1 cellular context compared by ENCODE assay signal in the genomic region with DNA sequence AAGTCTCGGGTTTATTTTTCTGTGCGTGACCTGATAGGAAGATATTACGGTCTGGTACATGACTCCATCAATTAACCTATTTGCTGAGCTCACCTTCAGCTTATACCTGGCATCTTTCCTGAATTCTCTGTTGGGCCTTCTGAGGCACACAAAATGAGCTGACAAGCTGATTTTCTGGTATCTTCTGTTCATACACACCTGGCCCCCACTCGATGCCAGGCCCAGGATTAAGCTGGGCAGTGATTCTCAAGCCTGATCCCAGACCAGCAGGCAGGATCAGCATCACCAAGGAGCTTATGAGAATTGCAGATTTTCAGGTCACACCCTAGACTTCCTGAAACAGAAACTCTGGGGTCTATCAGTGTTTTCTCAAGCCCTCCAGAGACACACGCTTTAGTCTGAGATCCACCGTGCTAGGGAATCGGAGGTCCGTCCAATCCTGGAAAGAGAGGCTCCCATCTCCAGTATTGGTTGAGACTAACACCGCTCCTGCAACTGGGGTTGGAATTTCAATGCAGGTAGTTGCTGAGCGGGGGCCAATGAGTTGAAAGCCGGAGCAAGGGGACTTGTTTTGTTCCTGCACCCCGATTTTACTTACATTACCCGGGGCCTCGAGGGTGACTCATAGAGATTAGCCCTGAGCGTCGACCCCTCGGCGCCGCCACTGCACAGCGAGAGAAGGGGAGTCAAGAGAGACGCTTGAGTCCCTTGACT.
A peak's percentile ranks its signal among the peaks of the same experiment; 100 is the strongest.
TF ChIP-seq lines count a peak whose summit lies in the region.

No MANE protein-coding gene starts in this region.

TF ChIP-seq in K562, 482 proteins besides CTCF, POLR2A, EP300 and RAD21 (continued from another document and continues in another):
- TF ChIP-seq, protein P1, sequence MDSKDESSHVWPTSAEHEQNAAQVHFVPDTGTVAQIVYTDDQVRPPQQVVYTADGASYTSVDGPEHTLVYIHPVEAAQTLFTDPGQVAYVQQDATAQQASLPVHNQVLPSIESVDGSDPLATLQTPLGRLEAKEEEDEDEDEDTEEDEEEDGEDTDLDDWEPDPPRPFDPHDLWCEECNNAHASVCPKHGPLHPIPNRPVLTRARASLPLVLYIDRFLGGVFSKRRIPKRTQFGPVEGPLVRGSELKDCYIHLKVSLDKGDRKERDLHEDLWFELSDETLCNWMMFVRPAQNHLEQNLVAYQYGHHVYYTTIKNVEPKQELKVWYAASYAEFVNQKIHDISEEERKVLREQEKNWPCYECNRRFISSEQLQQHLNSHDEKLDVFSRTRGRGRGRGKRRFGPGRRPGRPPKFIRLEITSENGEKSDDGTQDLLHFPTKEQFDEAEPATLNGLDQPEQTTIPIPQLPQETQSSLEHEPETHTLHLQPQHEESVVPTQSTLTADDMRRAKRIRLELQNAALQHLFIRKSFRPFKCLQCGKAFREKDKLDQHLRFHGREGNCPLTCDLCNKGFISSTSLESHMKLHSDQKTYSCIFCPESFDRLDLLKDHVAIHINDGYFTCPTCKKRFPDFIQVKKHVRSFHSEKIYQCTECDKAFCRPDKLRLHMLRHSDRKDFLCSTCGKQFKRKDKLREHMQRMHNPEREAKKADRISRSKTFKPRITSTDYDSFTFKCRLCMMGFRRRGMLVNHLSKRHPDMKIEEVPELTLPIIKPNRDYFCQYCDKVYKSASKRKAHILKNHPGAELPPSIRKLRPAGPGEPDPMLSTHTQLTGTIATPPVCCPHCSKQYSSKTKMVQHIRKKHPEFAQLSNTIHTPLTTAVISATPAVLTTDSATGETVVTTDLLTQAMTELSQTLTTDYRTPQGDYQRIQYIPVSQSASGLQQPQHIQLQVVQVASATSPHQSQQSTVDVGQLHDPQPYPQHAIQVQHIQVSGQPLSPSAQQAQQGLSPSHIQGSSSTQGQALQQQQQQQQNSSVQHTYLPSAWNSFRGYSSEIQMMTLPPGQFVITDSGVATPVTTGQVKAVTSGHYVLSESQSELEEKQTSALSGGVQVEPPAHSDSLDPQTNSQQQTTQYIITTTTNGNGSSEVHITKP (IDR thresholded peaks at IDR 0.05; ENCODE audit: partially characterized antibody): peak; percentile 97
- no peak for TF ChIP-seq MIER1 (IDR thresholded peaks at IDR 0.05; ENCODE audit: low read depth)
- TF ChIP-seq MYNN (IDR thresholded peaks at IDR 0.05): no peak
- TF ChIP-seq MYNN (CRISPR knock-in tag; IDR thresholded peaks at IDR 0.05): no peak
- TF ChIP-seq EP400 (IDR thresholded peaks at IDR 0.05): no peak
- peak; percentile 80; the same call in 1 of the 2 replicates for TF ChIP-seq ZNF830 (CRISPR knock-in tag; IDR thresholded peaks at IDR 0.05)
- TF ChIP-seq, protein P2, sequence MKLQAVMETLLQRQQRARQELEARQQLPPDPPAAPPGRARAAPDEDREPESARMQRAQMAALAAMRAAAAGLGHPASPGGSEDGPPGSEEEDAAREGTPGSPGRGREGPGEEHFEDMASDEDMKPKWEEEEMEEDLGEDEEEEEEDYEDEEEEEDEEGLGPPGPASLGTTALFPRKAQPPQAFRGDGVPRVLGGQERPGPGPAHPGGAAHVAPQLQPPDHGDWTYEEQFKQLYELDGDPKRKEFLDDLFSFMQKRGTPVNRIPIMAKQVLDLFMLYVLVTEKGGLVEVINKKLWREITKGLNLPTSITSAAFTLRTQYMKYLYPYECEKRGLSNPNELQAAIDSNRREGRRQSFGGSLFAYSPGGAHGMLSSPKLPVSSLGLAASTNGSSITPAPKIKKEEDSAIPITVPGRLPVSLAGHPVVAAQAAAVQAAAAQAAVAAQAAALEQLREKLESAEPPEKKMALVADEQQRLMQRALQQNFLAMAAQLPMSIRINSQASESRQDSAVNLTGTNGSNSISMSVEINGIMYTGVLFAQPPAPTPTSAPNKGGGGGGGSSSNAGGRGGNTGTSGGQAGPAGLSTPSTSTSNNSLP (IDR thresholded peaks at IDR 0.05; ENCODE audit: borderline replicate concordance, low read depth, low read length): no peak
- TF ChIP-seq, protein P3, sequence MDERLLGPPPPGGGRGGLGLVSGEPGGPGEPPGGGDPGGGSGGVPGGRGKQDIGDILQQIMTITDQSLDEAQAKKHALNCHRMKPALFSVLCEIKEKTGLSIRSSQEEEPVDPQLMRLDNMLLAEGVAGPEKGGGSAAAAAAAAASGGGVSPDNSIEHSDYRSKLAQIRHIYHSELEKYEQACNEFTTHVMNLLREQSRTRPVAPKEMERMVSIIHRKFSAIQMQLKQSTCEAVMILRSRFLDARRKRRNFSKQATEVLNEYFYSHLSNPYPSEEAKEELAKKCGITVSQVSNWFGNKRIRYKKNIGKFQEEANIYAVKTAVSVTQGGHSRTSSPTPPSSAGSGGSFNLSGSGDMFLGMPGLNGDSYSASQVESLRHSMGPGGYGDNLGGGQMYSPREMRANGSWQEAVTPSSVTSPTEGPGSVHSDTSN (CRISPR knock-in tag; IDR thresholded peaks at IDR 0.05; ENCODE audit: low read depth): no peak
- TF ChIP-seq, protein P3 (tag; conservative IDR thresholded peaks at IDR 0.05; ENCODE audit: low read depth): no peak
- TF ChIP-seq, protein P4, sequence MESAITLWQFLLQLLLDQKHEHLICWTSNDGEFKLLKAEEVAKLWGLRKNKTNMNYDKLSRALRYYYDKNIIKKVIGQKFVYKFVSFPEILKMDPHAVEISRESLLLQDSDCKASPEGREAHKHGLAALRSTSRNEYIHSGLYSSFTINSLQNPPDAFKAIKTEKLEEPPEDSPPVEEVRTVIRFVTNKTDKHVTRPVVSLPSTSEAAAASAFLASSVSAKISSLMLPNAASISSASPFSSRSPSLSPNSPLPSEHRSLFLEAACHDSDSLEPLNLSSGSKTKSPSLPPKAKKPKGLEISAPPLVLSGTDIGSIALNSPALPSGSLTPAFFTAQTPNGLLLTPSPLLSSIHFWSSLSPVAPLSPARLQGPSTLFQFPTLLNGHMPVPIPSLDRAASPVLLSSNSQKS (CRISPR knock-in tag; IDR thresholded peaks at IDR 0.05): no peak
- no peak for TF ChIP-seq KAT7 (CRISPR knock-in tag; IDR thresholded peaks at IDR 0.05; ENCODE audit: borderline replicate concordance)
- TF ChIP-seq, protein P5, sequence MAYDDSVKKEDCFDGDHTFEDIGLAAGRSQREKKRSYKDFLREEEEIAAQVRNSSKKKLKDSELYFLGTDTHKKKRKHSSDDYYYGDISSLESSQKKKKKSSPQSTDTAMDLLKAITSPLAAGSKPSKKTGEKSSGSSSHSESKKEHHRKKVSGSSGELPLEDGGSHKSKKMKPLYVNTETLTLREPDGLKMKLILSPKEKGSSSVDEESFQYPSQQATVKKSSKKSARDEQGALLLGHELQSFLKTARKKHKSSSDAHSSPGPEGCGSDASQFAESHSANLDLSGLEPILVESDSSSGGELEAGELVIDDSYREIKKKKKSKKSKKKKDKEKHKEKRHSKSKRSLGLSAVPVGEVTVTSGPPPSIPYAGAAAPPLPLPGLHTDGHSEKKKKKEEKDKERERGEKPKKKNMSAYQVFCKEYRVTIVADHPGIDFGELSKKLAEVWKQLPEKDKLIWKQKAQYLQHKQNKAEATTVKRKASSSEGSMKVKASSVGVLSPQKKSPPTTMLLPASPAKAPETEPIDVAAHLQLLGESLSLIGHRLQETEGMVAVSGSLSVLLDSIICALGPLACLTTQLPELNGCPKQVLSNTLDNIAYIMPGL (CRISPR knock-in tag; IDR thresholded peaks at IDR 0.05): no peak
- TF ChIP-seq SP2 (IDR thresholded peaks at IDR 0.05; ENCODE audit: extremely low read depth, low read depth, low read length, poor library complexity, severe bottlenecking): no peak
- TF ChIP-seq, protein P6, sequence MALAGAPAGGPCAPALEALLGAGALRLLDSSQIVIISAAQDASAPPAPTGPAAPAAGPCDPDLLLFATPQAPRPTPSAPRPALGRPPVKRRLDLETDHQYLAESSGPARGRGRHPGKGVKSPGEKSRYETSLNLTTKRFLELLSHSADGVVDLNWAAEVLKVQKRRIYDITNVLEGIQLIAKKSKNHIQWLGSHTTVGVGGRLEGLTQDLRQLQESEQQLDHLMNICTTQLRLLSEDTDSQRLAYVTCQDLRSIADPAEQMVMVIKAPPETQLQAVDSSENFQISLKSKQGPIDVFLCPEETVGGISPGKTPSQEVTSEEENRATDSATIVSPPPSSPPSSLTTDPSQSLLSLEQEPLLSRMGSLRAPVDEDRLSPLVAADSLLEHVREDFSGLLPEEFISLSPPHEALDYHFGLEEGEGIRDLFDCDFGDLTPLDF (CRISPR knock-in tag; IDR thresholded peaks at IDR 0.05): no peak
- TF ChIP-seq, protein P7, sequence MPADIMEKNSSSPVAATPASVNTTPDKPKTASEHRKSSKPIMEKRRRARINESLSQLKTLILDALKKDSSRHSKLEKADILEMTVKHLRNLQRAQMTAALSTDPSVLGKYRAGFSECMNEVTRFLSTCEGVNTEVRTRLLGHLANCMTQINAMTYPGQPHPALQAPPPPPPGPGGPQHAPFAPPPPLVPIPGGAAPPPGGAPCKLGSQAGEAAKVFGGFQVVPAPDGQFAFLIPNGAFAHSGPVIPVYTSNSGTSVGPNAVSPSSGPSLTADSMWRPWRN (IDR thresholded peaks at IDR 0.05; ENCODE audit: low read depth): no peak
- TF ChIP-seq, protein P8, sequence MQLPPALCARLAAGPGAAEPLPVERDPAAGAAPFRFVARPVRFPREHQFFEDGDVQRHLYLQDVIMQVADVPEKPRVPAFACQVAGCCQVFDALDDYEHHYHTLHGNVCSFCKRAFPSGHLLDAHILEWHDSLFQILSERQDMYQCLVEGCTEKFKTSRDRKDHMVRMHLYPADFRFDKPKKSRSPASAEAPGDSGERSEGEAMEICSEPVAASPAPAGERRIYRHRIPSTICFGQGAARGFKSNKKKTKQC (CRISPR knock-in tag; IDR thresholded peaks at IDR 0.05): no peak
- TF ChIP-seq KDM2B (CRISPR knock-in tag; IDR thresholded peaks at IDR 0.05): no peak
- TF ChIP-seq, protein P9, sequence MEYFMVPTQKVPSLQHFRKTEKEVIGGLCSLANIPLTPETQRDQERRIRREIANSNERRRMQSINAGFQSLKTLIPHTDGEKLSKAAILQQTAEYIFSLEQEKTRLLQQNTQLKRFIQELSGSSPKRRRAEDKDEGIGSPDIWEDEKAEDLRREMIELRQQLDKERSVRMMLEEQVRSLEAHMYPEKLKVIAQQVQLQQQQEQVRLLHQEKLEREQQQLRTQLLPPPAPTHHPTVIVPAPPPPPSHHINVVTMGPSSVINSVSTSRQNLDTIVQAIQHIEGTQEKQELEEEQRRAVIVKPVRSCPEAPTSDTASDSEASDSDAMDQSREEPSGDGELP (CRISPR knock-in tag; IDR thresholded peaks at IDR 0.05; ENCODE audit: borderline replicate concordance): no peak
- TF ChIP-seq RNF2 (IDR thresholded peaks at IDR 0.05): no peak
- no peak for TF ChIP-seq NEUROD1 (IDR thresholded peaks at IDR 0.05; ENCODE audit: borderline replicate concordance, low read depth, low read length, partially characterized antibody)
- no peak for TF ChIP-seq SREBF2 (CRISPR knock-in tag; IDR thresholded peaks at IDR 0.05)
- TF ChIP-seq HDAC3 (IDR thresholded peaks at IDR 0.05; ENCODE audit: borderline replicate concordance, partially characterized antibody): no peak
- no peak for TF ChIP-seq ZNF766 (CRISPR knock-in tag; conservative IDR thresholded peaks at IDR 0.05)
- no peak for TF ChIP-seq MYC (IDR thresholded peaks at IDR 0.05; ENCODE audit: low read depth, low read length)
- no peak for TF ChIP-seq MYC (CRISPR knock-in tag; IDR thresholded peaks at IDR 0.05; ENCODE audit: borderline replicate concordance, low read depth)
- TF ChIP-seq GABPB2 (CRISPR knock-in tag; conservative IDR thresholded peaks at IDR 0.05): 0 out of 2 replicates have a peak, but pooled peaks have one; percentile 51
- TF ChIP-seq, protein P10, sequence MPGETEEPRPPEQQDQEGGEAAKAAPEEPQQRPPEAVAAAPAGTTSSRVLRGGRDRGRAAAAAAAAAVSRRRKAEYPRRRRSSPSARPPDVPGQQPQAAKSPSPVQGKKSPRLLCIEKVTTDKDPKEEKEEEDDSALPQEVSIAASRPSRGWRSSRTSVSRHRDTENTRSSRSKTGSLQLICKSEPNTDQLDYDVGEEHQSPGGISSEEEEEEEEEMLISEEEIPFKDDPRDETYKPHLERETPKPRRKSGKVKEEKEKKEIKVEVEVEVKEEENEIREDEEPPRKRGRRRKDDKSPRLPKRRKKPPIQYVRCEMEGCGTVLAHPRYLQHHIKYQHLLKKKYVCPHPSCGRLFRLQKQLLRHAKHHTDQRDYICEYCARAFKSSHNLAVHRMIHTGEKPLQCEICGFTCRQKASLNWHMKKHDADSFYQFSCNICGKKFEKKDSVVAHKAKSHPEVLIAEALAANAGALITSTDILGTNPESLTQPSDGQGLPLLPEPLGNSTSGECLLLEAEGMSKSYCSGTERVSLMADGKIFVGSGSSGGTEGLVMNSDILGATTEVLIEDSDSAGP (CRISPR knock-in tag; IDR thresholded peaks at IDR 0.05): no peak
- TF ChIP-seq, protein P11, sequence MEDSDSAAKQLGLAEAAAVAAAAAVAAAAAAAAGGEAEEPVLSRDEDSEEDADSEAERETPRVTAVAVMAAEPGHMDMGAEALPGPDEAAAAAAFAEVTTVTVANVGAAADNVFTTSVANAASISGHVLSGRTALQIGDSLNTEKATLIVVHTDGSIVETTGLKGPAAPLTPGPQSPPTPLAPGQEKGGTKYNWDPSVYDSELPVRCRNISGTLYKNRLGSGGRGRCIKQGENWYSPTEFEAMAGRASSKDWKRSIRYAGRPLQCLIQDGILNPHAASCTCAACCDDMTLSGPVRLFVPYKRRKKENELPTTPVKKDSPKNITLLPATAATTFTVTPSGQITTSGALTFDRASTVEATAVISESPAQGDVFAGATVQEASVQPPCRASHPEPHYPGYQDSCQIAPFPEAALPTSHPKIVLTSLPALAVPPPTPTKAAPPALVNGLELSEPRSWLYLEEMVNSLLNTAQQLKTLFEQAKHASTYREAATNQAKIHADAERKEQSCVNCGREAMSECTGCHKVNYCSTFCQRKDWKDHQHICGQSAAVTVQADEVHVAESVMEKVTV (CRISPR knock-in tag; IDR thresholded peaks at IDR 0.05): no peak
- TF ChIP-seq TEAD4 (IDR thresholded peaks at IDR 0.05; ENCODE audit: low read length): no peak
- no peak for TF ChIP-seq TEAD4 (CRISPR knock-in tag; IDR thresholded peaks at IDR 0.05; ENCODE audit: borderline replicate concordance)
- TF ChIP-seq, protein P12, sequence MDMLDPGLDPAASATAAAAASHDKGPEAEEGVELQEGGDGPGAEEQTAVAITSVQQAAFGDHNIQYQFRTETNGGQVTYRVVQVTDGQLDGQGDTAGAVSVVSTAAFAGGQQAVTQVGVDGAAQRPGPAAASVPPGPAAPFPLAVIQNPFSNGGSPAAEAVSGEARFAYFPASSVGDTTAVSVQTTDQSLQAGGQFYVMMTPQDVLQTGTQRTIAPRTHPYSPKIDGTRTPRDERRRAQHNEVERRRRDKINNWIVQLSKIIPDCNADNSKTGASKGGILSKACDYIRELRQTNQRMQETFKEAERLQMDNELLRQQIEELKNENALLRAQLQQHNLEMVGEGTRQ (CRISPR knock-in tag; IDR thresholded peaks at IDR 0.05): no peak
- no peak for TF ChIP-seq MTA1 (IDR thresholded peaks at IDR 0.05; ENCODE audit: borderline replicate concordance)
- no peak for TF ChIP-seq GABPA (tag; conservative IDR thresholded peaks at IDR 0.05; ENCODE audit: low read depth)
- TF ChIP-seq CREBBP (IDR thresholded peaks at IDR 0.05; ENCODE audit: low read depth, low read length): no peak
- no peak for TF ChIP-seq NELFE (IDR thresholded peaks at IDR 0.05; ENCODE audit: insufficient read depth, insufficient read length)
- TF ChIP-seq ZNF143 (CRISPR knock-in tag; IDR thresholded peaks at IDR 0.05): no peak
- TF ChIP-seq ZNF232 (CRISPR knock-in tag; IDR thresholded peaks at IDR 0.05): 0 out of 2 replicates have a peak, but pooled peaks have one; percentile 5
